ENCODE assay signal across 11 cellular contexts in the genomic region with DNA sequence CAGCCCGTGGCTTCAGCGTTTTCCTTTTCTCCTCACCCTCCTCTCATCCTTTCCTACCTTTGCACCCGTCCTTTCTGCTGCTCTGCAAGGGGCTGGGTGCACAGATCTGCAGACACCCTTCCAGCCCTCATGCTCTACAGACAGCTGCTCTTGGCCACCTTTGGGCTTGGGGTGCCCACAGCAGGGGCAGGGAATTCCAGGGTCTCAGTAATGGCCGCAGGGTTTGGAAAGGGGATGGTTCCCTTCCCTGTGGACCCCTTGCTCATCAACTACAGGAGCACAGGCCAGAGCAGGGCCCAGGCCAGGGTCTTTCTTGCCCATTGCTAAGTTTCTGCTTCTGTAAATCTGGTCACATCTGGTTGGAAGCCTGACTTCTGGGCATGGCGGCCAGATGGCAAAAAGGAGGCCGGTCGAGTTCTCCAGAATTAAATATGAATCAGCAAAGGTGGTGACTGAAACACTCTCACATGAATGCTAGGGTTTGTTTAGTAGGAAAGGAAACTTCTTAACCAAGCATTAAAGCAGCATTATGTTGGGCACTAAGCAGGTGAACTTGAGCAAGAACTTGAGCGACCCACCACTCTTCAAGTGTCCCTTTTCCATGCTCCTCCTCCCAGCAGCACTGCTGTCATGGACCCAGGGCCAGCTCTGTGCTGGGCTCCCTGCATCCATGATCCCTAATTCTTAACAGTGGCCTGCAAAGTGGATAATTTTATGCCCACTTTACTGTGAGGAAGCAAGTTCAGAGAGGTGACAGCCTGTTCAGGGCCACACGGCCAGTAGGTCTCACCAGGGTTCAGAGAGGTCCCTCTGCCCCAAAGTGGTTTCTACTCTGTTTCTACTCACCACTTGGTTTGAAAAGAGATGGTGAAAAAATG. TPM values are rescaled to one million over a fixed set of nuclear protein-coding genes. Genes with fewer than 3 reads are reported as not detected.
A peak's percentile ranks its signal among the peaks of the same experiment; 100 is the strongest.
DNase-seq lines count a peak whose midpoint lies in the region; TF ChIP-seq lines count a peak whose summit lies in the region.
"Had no signal": no experiment of that assay in that cellular context is flagged by ENCODE, and none has a peak within 500 bp of the region (broad histone marks: within the 10 kb centered on the region; RNA-seq: fewer than 3 reads in every experiment).

No MANE protein-coding gene starts in this region.

- no peaks in the 10 kb centered on the region for H3K36me3 ChIP-seq in mesendoderm (ENCODE audit: control insufficient read depth, insufficient read depth, low read length)
- peaks cover 0 to 9% (median 0%) of the 10 kb centered on the region in 3 donors for H3K36me3 ChIP-seq in tibial nerve

- no peaks in the 10 kb centered on the region for H3K79me2 ChIP-seq in mesendoderm (ENCODE audit: control insufficient read depth, insufficient read depth, low read length)

- H3K4ac ChIP-seq in mesendoderm (ENCODE audit: low read depth, low read length), result no peak overlapping the region

- H3K27me3 ChIP-seq in mesendoderm (ENCODE audit: insufficient read depth, low read length, poor library complexity) (no peaks in the 10 kb centered on the region), tibial nerve (no peaks in the 10 kb centered on the region)

- no peaks in the 10 kb centered on the region for H3K9me3 ChIP-seq in tibial nerve

- TF ChIP-seq POLR2A in tibial nerve (IDR thresholded peaks at IDR 0.05), result no peak

- TF ChIP-seq CTCF in chondrocyte (IDR thresholded peaks at IDR 0.05) (no peak), tibial nerve (IDR thresholded peaks at IDR 0.05) (no peak), GM10248 (IDR thresholded peaks at IDR 0.05; ENCODE audit: control extremely low read depth, extremely low read depth, low read depth, missing control alignments) (no peak)

- no peak overlapping the region for H3K4me2 ChIP-seq in mesendoderm (ENCODE audit: low read length)

- H3K27me3 Mint-ChIP-seq in activated naive CD4-positive, alpha-beta T cell treated with anti-CD3 and anti-CD28 coated beads, Interleukin-2, amount 10 ng/mL, durations not matched to agents 7 days and 5 days, result peaks cover 72% of the 10 kb centered on the region
- no peaks in the 10 kb centered on the region for H3K27me3 Mint-ChIP-seq in chondrocyte (ENCODE audit: low read depth)

- WGBS in mesendoderm (ENCODE audit: extremely low coverage, insufficient coverage, low lambda C conversion rate), result no CpG with 5 or more reads among the region's 9 CpGs
- 82 to 83% methylated on average over 9 of the region's 9 CpGs for WGBS in tibial nerve, 2 donors

- H3K79me1 ChIP-seq in mesendoderm (ENCODE audit: low read length), result no peaks in the 10 kb centered on the region

- H3K23ac ChIP-seq in mesendoderm (ENCODE audit: low read length), result peak overlapping the region; percentile 81

- H3K9me3 Mint-ChIP-seq in activated naive CD4-positive, alpha-beta T cell treated with anti-CD3 and anti-CD28 coated beads, Interleukin-2, amount 10 ng/mL, durations not matched to agents 7 days and 5 days, result peaks cover 6% of the 10 kb centered on the region
- H3K9me3 Mint-ChIP-seq in chondrocyte (ENCODE audit: low read depth), result no peaks in the 10 kb centered on the region

- no peak overlapping the region for H2AK5ac ChIP-seq in mesendoderm (ENCODE audit: low read length)

- H3K9ac ChIP-seq in mesendoderm (ENCODE audit: low read length), result no peak overlapping the region

- H3K4me3 Mint-ChIP-seq in activated naive CD4-positive, alpha-beta T cell treated with anti-CD3 and anti-CD28 coated beads, Interleukin-2, amount 10 ng/mL, durations not matched to agents 7 days and 5 days, result peak overlapping the region; percentile 20
- H3K4me3 Mint-ChIP-seq in chondrocyte (ENCODE audit: unreplicated experiment), result peak overlapping the region; percentile 54

- no peak overlapping the region for H3K56ac ChIP-seq in mesendoderm (ENCODE audit: low read length)

- no peak overlapping the region for H4K5ac ChIP-seq in mesendoderm (ENCODE audit: low read length)

- TF ChIP-seq EP300 in tibial nerve (IDR thresholded peaks at IDR 0.05), result no peak

- H3K27ac Mint-ChIP-seq in activated naive CD4-positive, alpha-beta T cell treated with anti-CD3 and anti-CD28 coated beads, Interleukin-2, amount 10 ng/mL, durations not matched to agents 7 days and 5 days, result no peak overlapping the region
- H3K27ac Mint-ChIP-seq in chondrocyte (ENCODE audit: unreplicated experiment), result no peak overlapping the region

- H3K27ac ChIP-seq in mesendoderm (ENCODE audit: low read depth, low read length), result no peak overlapping the region
- peak overlapping the region in 2 of 4 donors; percentile 78 to 87 for H3K27ac ChIP-seq in tibial nerve

- H2BK15ac ChIP-seq in mesendoderm (replicated peaks; ENCODE audit: low read depth), result no peak overlapping the region

- H2BK120ac ChIP-seq in mesendoderm (ENCODE audit: low read depth, low read length), result no peak overlapping the region

- H2BK5ac ChIP-seq in mesendoderm (ENCODE audit: low read length), result no peak overlapping the region

- no peaks in the 10 kb centered on the region for H3K4me1 ChIP-seq in mesendoderm (ENCODE audit: control insufficient read depth, low read depth, low read length)
- H3K4me1 ChIP-seq in tibial nerve, result peaks cover 0 to 25% (median 3%) of the 10 kb centered on the region in 4 donors

- CTCF ChIA-PET in activated naive CD4-positive, alpha-beta T cell treated with anti-CD3 and anti-CD28 coated beads, Interleukin-2, amount 10 ng/mL, durations not matched to agents 7 days and 5 days (lab: Charles Lee), result interaction anchor here (0.7 kb wide), 1 partner anchor 54 kb away, joined by 3 read pairs; no protein-coding TSS in a partner anchor
- CTCF ChIA-PET in GM10248 (lab: Yijun Ruan, JAX), result interaction anchor here (1.5 to 5.4 kb wide), 2 partner anchors 14 to 229 kb away, joined by 6 to 19 read pairs; no protein-coding TSS in a partner anchor

- no peak overlapping the region for H4K8ac ChIP-seq in mesendoderm (ENCODE audit: low read depth, low read length)

- no peaks in the 10 kb centered on the region for H3K36me3 Mint-ChIP-seq in activated naive CD4-positive, alpha-beta T cell treated with anti-CD3 and anti-CD28 coated beads, Interleukin-2, amount 10 ng/mL, durations not matched to agents 7 days and 5 days
- H3K36me3 Mint-ChIP-seq in chondrocyte (ENCODE audit: low read depth), result peaks cover 4% of the 10 kb centered on the region

- no peak for DNase-seq in activated naive CD4-positive, alpha-beta T cell treated with anti-CD3 and anti-CD28 coated beads, Interleukin-2, amount 10 ng/mL, durations not matched to agents 7 days and 5 days
- DNase-seq in activated naive CD4-positive, alpha-beta T cell (lab: John Stamatoyannopoulos, UW), result no peak
- no peak for DNase-seq in chondrocyte (ENCODE audit: low spot score)
- DNase-seq in mesendoderm, result no peak
- no peak for DNase-seq in tibial nerve (ENCODE audit: low spot score in 2 of 2)
- DNase-seq in NOMO-1 (lab: John Stamatoyannopoulos, UW; ENCODE audit: unreplicated experiment in 2 of 2), result no peak
- no peak for DNase-seq in GM10248 (ENCODE audit: extremely low spot score)
- DNase-seq in stimulated activated CD4-positive, alpha-beta T cell treated with anti-CD3 and anti-CD28 coated beads, Interleukin-15, amount 100 ng/mL, for 24 hours, result no peak
- DNase-seq: NCI-H69, T1000 had no signal

- H3K4me1 Mint-ChIP-seq in activated naive CD4-positive, alpha-beta T cell treated with anti-CD3 and anti-CD28 coated beads, Interleukin-2, amount 10 ng/mL, durations not matched to agents 7 days and 5 days, result peaks cover 15% of the 10 kb centered on the region
- H3K4me1 Mint-ChIP-seq in chondrocyte (ENCODE audit: low read depth), result peaks cover 11% of the 10 kb centered on the region

- no peak overlapping the region for H3K4me3 ChIP-seq in mesendoderm (ENCODE audit: low read length)
- H3K4me3 ChIP-seq in tibial nerve, result peak overlapping the region in 3 of 4 donors; percentile 65 to 90 (median 86)

- H3K18ac ChIP-seq in mesendoderm (ENCODE audit: low read length), result no peak overlapping the region

- POLR2A ChIA-PET in GM10248 (lab: Yijun Ruan, JAX), result no interaction called here

RNA-seq across cellular contexts. Expression of a gene that starts 1.5 kb away (rescaled TPM):
- 0.41 to 6.5 TPM (median 5.7 TPM) in 3 replicates for total RNA-seq in chondrocyte
- polyA plus RNA-seq in mesendoderm (2013, experiment 1 of 2), result 7.4 TPM
- 6.2 TPM for polyA plus RNA-seq in mesendoderm (2013, experiment 2 of 2)
- total RNA-seq in tibial nerve, result 10 to 100 TPM; 48.6 to 91.3 (median 66.9) TPM
- total RNA-seq: M059J had no signal
